Comparison of ENCODE assay signal across 8 cellular contexts in genomic region chr19:19192910-19193423, GRCh38. TPM values are rescaled to one million over a fixed set of nuclear protein-coding genes. Genes with fewer than 3 reads are reported as not detected.
DNase-seq lines count a peak whose midpoint lies in the region; ATAC-seq and TF ChIP-seq lines count a peak whose summit lies in the region.

No MANE protein-coding gene starts in this region.

- intact Hi-C loops in sigmoid colon (cut with DNase I), result loop anchor here (1.0 to 10.0 kb wide), 6 partner anchors 10 to 511 kb away; partner anchors contain the start of genes CRTC1, MAU2, NDUFA13 and NR2C2AP

- no peaks in the 10 kb centered on the region for H4K20me1 ChIP-seq in SK-N-SH (ENCODE audit: insufficient read depth)

- H2AFZ ChIP-seq in SK-N-SH (ENCODE audit: low read depth), result peak overlapping the region; percentile 82

- no peak for TF ChIP-seq POLR2A in sigmoid colon (IDR thresholded peaks at IDR 0.05)

- H3K27me3 ChIP-seq in SK-N-SH (ENCODE audit: insufficient read depth) (no peaks in the 10 kb centered on the region), sigmoid colon (no peaks in the 10 kb centered on the region)

- TF ChIP-seq RAD21 in SK-N-SH (IDR thresholded peaks at IDR 0.05; ENCODE audit: low read length), result no peak

- POLR2A ChIA-PET in SK-N-SH (lab: Yijun Ruan, JAX), result interaction anchor here (0.6 to 2.5 kb wide), 3 partner anchors 10 to 150 kb away, joined by 3 to 10 read pairs (median 3); partner anchors contain the start of gene NR2C2AP

- no peaks in the 10 kb centered on the region for H3K9me2 ChIP-seq in SK-N-SH

- H3K4me3 ChIP-seq in SK-N-SH (ENCODE audit: low read depth in 2 of 2, low read length in 1 of 2) (peak overlapping the region; percentile 69 to 73), fibroblast of pulmonary artery (replicated peaks; ENCODE audit: low read depth, low read length) (peak overlapping the region; percentile 99), sigmoid colon (peak overlapping the region; percentile 63 to 99 (median 84))

- H3K27ac ChIP-seq in SK-N-SH (ENCODE audit: low read depth in 2 of 2, low read length in 1 of 2) (peak overlapping the region; percentile 44 to 76; a peak in 3 of 4 replicates), sigmoid colon (peak overlapping the region; percentile 97 to 100 (median 98))

- H3K79me2 ChIP-seq in SK-N-SH (ENCODE audit: insufficient read depth), result peaks cover 50% of the 10 kb centered on the region

- peak overlapping the region; percentile 76 for H3K4me2 ChIP-seq in SK-N-SH

- peaks cover 6 to 7% of the 10 kb centered on the region in 2 experiments for H3K36me3 ChIP-seq in SK-N-SH (replicated peaks in 1 of 2; ENCODE audit: control insufficient read depth in 1 of 2, insufficient read depth in 2 of 2, low read length in 1 of 2)
- H3K36me3 ChIP-seq in sigmoid colon, result peaks cover 7 to 20% (median 15%) of the 10 kb centered on the region in 4 donors

- TF ChIP-seq CTCF in SK-N-SH (IDR thresholded peaks at IDR 0.05), result no peak
- TF ChIP-seq CTCF in fibroblast of pulmonary artery (IDR thresholded peaks at IDR 0.05; ENCODE audit: low read length, missing control alignments), result no peak
- TF ChIP-seq CTCF in sigmoid colon (IDR thresholded peaks at IDR 0.05), result no peak

- H3F3A ChIP-seq in SK-N-SH (replicated peaks; ENCODE audit: insufficient read depth), result peaks cover 3% of the 10 kb centered on the region

- no peaks in the 10 kb centered on the region for H3K9me3 ChIP-seq in SK-N-SH
- no peaks in the 10 kb centered on the region for H3K9me3 ChIP-seq in sigmoid colon

- 2% methylated on average over 21 of the region's 22 CpGs for WGBS in SK-N-SH (ENCODE audit: low lambda C conversion rate)
- WGBS in sigmoid colon, 2 donors, result 0 to 1% methylated on average over 22 of the region's 22 CpGs

- TF ChIP-seq EP300 in SK-N-SH (IDR thresholded peaks at IDR 0.05; ENCODE audit: borderline replicate concordance in 1 of 2, low read depth in 1 of 2, low read length in 1 of 2), result no peak
- no peak for TF ChIP-seq EP300 in sigmoid colon (IDR thresholded peaks at IDR 0.05)

- H3K4me1 ChIP-seq in SK-N-SH (ENCODE audit: control insufficient read depth in 1 of 2, insufficient read depth in 2 of 2, low read depth in 1 of 2, low read length in 1 of 2) (peaks cover 11 to 14% of the 10 kb centered on the region in 2 experiments; a peak in 2 of 4 replicates), sigmoid colon (peaks cover 0 to 55% (median 47%) of the 10 kb centered on the region in 4 donors)

- DNase-seq in DMS79 treated with DMSO at 0.1 percent for 48 hours (lab: John Stamatoyannopoulos, UW), result peak; percentile 29
- no peak for DNase-seq in DMS79 (lab: John Stamatoyannopoulos, UW)
- no peak for DNase-seq in SK-N-SH
- peak; percentile 11 for DNase-seq in fibroblast of pulmonary artery (ENCODE audit: low read depth)
- no peak for DNase-seq in sigmoid colon
- no peak for DNase-seq in activated gamma-delta T cell treated with Interleukin-2 at 50 U/mL for 16 hours

- no peak for ATAC-seq in HG03565 (IDR thresholded peaks at IDR 0.05; ENCODE audit: unreplicated experiment)
- no peak for ATAC-seq in HG03439 (IDR thresholded peaks at IDR 0.05; ENCODE audit: unreplicated experiment)

- CTCF ChIA-PET in SK-N-SH (lab: Yijun Ruan, JAX), result interaction anchor here (0.6 to 1.6 kb wide), 2 partner anchors 9 to 47 kb away, joined by 3 to 5 read pairs; no protein-coding TSS in a partner anchor

- peak overlapping the region; percentile 73 for H3K9ac ChIP-seq in SK-N-SH

TF ChIP-seq in SK-N-SH, 30 proteins besides CTCF, POLR2A, EP300 and RAD21:
- TF ChIP-seq PBX3 (IDR thresholded peaks at IDR 0.05) (0 out of 2 replicates have a peak, but pooled peaks have one; percentile 23), TAF1 (IDR thresholded peaks at IDR 0.05; ENCODE audit: borderline replicate concordance, low read depth, low read length) (0 out of 2 replicates have a peak, but pooled peaks have one; percentile 32), POLR2AphosphoS5 (IDR thresholded peaks at IDR 0.05; ENCODE audit: low read depth, low read length) (peak; percentile 62; the same call in 1 of the 2 replicates), NFIC (IDR thresholded peaks at IDR 0.05; ENCODE audit: borderline replicate concordance) (no peak), GATA2 (CRISPR knock-in tag; IDR thresholded peaks at IDR 0.05) (no peak)
- TF ChIP-seq, protein P1, sequence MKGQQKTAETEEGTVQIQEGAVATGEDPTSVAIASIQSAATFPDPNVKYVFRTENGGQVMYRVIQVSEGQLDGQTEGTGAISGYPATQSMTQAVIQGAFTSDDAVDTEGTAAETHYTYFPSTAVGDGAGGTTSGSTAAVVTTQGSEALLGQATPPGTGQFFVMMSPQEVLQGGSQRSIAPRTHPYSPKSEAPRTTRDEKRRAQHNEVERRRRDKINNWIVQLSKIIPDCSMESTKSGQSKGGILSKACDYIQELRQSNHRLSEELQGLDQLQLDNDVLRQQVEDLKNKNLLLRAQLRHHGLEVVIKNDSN (IDR thresholded peaks at IDR 0.05; ENCODE audit: borderline replicate concordance, low read depth), result peak; percentile 59; the same call in 1 of the 2 replicates

RNA-seq across cellular contexts. Expression of gene RFXANK, which starts 0.9 kb away (rescaled TPM):
- polyA plus RNA-seq in SK-N-SH (2012; rRNA removed) (98.2 and 117 TPM in 2 replicates), sigmoid colon (10 to 100 TPM; 78.6 to 91.7 (median 87.1) TPM)
- 44.4 and 60.1 TPM in 2 replicates for polyA plus RNA-seq in SK-N-SH (2012; cell fraction: cytosol; rRNA removed)
- 268 and 280 TPM in 2 replicates for polyA plus RNA-seq in SK-N-SH (2012; cell fraction: nucleus; rRNA removed)
- total RNA-seq in sigmoid colon, result 10 to 100 TPM; 34.2 to 56.1 (median 54.9) TPM

RNA-seq across cellular contexts. Expression of gene BORCS8, which starts 1.0 kb away (rescaled TPM):
- polyA plus RNA-seq in SK-N-SH (2012; rRNA removed), result 33.7 and 36.4 TPM in 2 replicates
- polyA plus RNA-seq in SK-N-SH (2012; cell fraction: cytosol; rRNA removed), result 21.3 and 26.1 TPM in 2 replicates
- 44.0 and 46.3 TPM in 2 replicates for polyA plus RNA-seq in SK-N-SH (2012; cell fraction: nucleus; rRNA removed)
- total RNA-seq in sigmoid colon, result 10 to 100 TPM in 3 of 4 donors, 1 to 10 TPM in 1; 9.3 to 16.9 (median 11.9) TPM
- 10 to 100 TPM; 30.6 to 39.3 (median 37.8) TPM for polyA plus RNA-seq in sigmoid colon

RNA-seq across cellular contexts. Expression of gene NR2C2AP, which starts 10.2 kb away (rescaled TPM):
- polyA plus RNA-seq in SK-N-SH (2012; rRNA removed) (21.2 and 21.9 TPM in 2 replicates), sigmoid colon (10 to 100 TPM in 2 of 3 donors, 1 to 10 TPM in 1; 8.3 to 25.3 (median 11.4) TPM)
- polyA plus RNA-seq in SK-N-SH (2012; cell fraction: cytosol; rRNA removed), result 14.0 and 17.5 TPM in 2 replicates
- polyA plus RNA-seq in SK-N-SH (2012; cell fraction: nucleus; rRNA removed), result 32.1 and 33.6 TPM in 2 replicates
- total RNA-seq in sigmoid colon, result 10 to 100 TPM; 11.1 to 23.4 (median 14.7) TPM

RNA-seq across cellular contexts. Expression of gene NCAN, which starts 18.8 kb away (rescaled TPM):
- polyA plus RNA-seq in SK-N-SH (2012; rRNA removed) (0.03 and 0.10 TPM in 2 replicates), sigmoid colon (under 1 TPM in 2 of 3 donors, not detected in 1; under 0.01 to 0.09 TPM)
- polyA plus RNA-seq in SK-N-SH (2012; cell fraction: cytosol; rRNA removed), result 0.16 and 0.17 TPM in 2 replicates
- 0.07 and 0.18 TPM in 2 replicates for polyA plus RNA-seq in SK-N-SH (2012; cell fraction: nucleus; rRNA removed)
- under 1 TPM in 1 of 4 donors, not detected in 3; under 0.01 TPM for total RNA-seq in sigmoid colon

RNA-seq across cellular contexts. Expression of gene MEF2B, which starts 22.9 kb away (rescaled TPM):
- polyA plus RNA-seq in SK-N-SH (2012; rRNA removed) (1.0 and 1.1 TPM in 2 replicates), sigmoid colon (1 to 10 TPM in 1 of 3 donors, not detected in 2; 2.2 TPM)
- 0.40 and 0.55 TPM in 2 replicates for polyA plus RNA-seq in SK-N-SH (2012; cell fraction: cytosol; rRNA removed)
- 4.3 and 4.6 TPM in 2 replicates for polyA plus RNA-seq in SK-N-SH (2012; cell fraction: nucleus; rRNA removed)
- total RNA-seq in sigmoid colon, result not detected

Comparison
In these comparisons a context has a peak if more than half of its experiments do, and no peak if none do; other contexts are left out.
1. DNase-seq: peak in DMS79 treated with DMSO at 0.1 percent for 48 hours (single experiment) and fibroblast of pulmonary artery (single experiment); none in DMS79 (single experiment), SK-N-SH (single experiment), sigmoid colon (single experiment) and activated gamma-delta T cell treated with Interleukin-2 at 50 U/mL for 16 hours (single experiment).
2. Peak in every context shown above with its lines, with median percentiles within 50 percentile points of each other: H3K4me3 ChIP-seq.